Comparison of ENCODE assay signal across 16 cellular contexts in genomic region chrX:114583646-114584433, GRCh38. TPM values are rescaled to one million over a fixed set of nuclear protein-coding genes. Genes with fewer than 3 reads are reported as not detected.
DNase-seq lines count a peak whose midpoint lies in the region; TF ChIP-seq lines count a peak whose summit lies in the region.
"Had no signal": no experiment of that assay in that cellular context is flagged by ENCODE, and none has a peak within 500 bp of the region (broad histone marks: within the 10 kb centered on the region; RNA-seq: fewer than 3 reads in every experiment).

HTR2C (plus strand) TSS chrX:114584086; CDS start chrX:114726937, 142,851 bp downstream.

- H3K9ac ChIP-seq in adipocyte (ENCODE audit: low read length) (no peak within 1 kb of the TSS), trophoblast cell (ENCODE audit: low read length) (no peak within 1 kb of the TSS)

- H3K36me3 ChIP-seq in adipocyte (ENCODE audit: control insufficient read depth, insufficient read depth, low read length, severe bottlenecking), result no peaks in the 10 kb centered on the region
- H3K36me3 ChIP-seq in trophoblast cell (ENCODE audit: control insufficient read depth in 1 of 2, insufficient read depth in 2 of 2, low read length in 2 of 2), result no peaks in the 10 kb centered on the region
- no peaks in the 10 kb centered on the region for H3K36me3 ChIP-seq in Peyer's patch
- no peaks in the 10 kb centered on the region for H3K36me3 ChIP-seq in ovary

- H3K9me3 ChIP-seq in adipocyte (ENCODE audit: control insufficient read depth, low read length), result peaks cover 25% of the 10 kb centered on the region
- peaks cover 4% of the 10 kb centered on the region for H3K9me3 ChIP-seq in trophoblast cell (ENCODE audit: insufficient read depth, low read depth, low read length)
- no peaks in the 10 kb centered on the region for H3K9me3 ChIP-seq in Peyer's patch
- H3K9me3 ChIP-seq in ovary, result no peaks in the 10 kb centered on the region

- H3K23ac ChIP-seq in trophoblast cell (ENCODE audit: low read length), result no peak within 1 kb of the TSS

- WGBS in trophoblast cell (ENCODE audit: extremely low coverage, insufficient coverage, insufficient read length), result no CpG with 5 or more reads among the region's 37 CpGs
- WGBS in ovary, 3 donors, result 14 to 31% (median 17%) methylated on average over 36 to 37 of the region's 37 CpGs

- no peak for TF ChIP-seq EP300 in ovary (IDR thresholded peaks at IDR 0.05)

- no peaks in the 10 kb centered on the region for H3K36me3 Mint-ChIP-seq in activated T-cell treated with anti-CD3 and anti-CD28 coated beads, Interleukin-2, amount 50 U/mL, for 24 hours (ENCODE audit: low read depth)

- no peak within 1 kb of the TSS for H3K18ac ChIP-seq in trophoblast cell (ENCODE audit: low read length)

- H4K8ac ChIP-seq in trophoblast cell (ENCODE audit: low read depth, low read length), result no peak within 1 kb of the TSS

- TF ChIP-seq POLR2A in Peyer's patch (IDR thresholded peaks at IDR 0.05) (no peak), ovary (IDR thresholded peaks at IDR 0.05) (no peak)

- no peak within 1 kb of the TSS for H4K12ac ChIP-seq in trophoblast cell (ENCODE audit: low read depth, low read length)

- no peaks in the 10 kb centered on the region for H3K79me1 ChIP-seq in trophoblast cell (ENCODE audit: low read length)

- H2BK120ac ChIP-seq in trophoblast cell (ENCODE audit: insufficient read depth, low read length, poor library complexity), result no peak within 1 kb of the TSS

- no peak within 1 kb of the TSS for H3K4ac ChIP-seq in trophoblast cell (ENCODE audit: low read depth, low read length)

- intact Hi-C loops in ovary (cut with DNase I), result no loop called here

- TF ChIP-seq CTCF in GM13977 (IDR thresholded peaks at IDR 0.05; ENCODE audit: extremely low read depth, insufficient read depth, missing control alignments) (no peak), Peyer's patch (IDR thresholded peaks at IDR 0.05) (no peak), ovary (IDR thresholded peaks at IDR 0.05) (no peak)

- peak within 1 kb of the TSS; percentile 85 for H3K4me2 ChIP-seq in trophoblast cell (ENCODE audit: low read length)

- H3K4me3 Mint-ChIP-seq in activated T-cell treated with anti-CD3 and anti-CD28 coated beads, Interleukin-2, amount 50 U/mL, for 24 hours, result no peak within 1 kb of the TSS
- H3K4me3 Mint-ChIP-seq: activated T-cell treated with anti-CD3 and anti-CD28 coated beads, Interleukin-2, amount 50 U/mL, for 4 hours; CD8-positive, alpha-beta memory T cell; stimulated activated naive CD8-positive, alpha-beta T cell treated with anti-CD3 and anti-CD28 coated beads, Interleukin-15, Interleukin-2, amounts not matched to agents 100 ng/mL and 50 ng/mL, for 24 hours had no signal

- in situ Hi-C loops in GM13977 (cut with MboI; ENCODE audit: low pct_unique_long_range_greater_than_20kb, low sequenced_read_pairs, unreplicated experiment), result no loop called here

- H3K27me3 Mint-ChIP-seq in activated T-cell treated with anti-CD3 and anti-CD28 coated beads, Interleukin-2, amount 50 U/mL, for 24 hours, result peaks cover 85% of the 10 kb centered on the region

- H3K79me2 ChIP-seq in trophoblast cell (ENCODE audit: control insufficient read depth, insufficient read depth, low read length, poor library complexity), result no peaks in the 10 kb centered on the region

- H3K9me3 Mint-ChIP-seq in activated T-cell treated with anti-CD3 and anti-CD28 coated beads, Interleukin-2, amount 50 U/mL, for 24 hours, result peaks cover 4% of the 10 kb centered on the region

- H2BK5ac ChIP-seq in trophoblast cell (ENCODE audit: low read depth, low read length, poor library complexity), result no peak within 1 kb of the TSS

- no peak within 1 kb of the TSS for H4K91ac ChIP-seq in trophoblast cell (ENCODE audit: low read depth, low read length)

- H3K4me1 Mint-ChIP-seq in activated T-cell treated with anti-CD3 and anti-CD28 coated beads, Interleukin-2, amount 50 U/mL, for 24 hours (ENCODE audit: low read depth), result peaks cover 2% of the 10 kb centered on the region
- H3K4me1 Mint-ChIP-seq: CD8-positive, alpha-beta memory T cell had no signal

- H2AFZ ChIP-seq in trophoblast cell (ENCODE audit: insufficient read depth, low read length, poor library complexity), result no peak within 1 kb of the TSS

- peaks cover 88% of the 10 kb centered on the region for H3K27me3 ChIP-seq in adipocyte (replicated peaks; ENCODE audit: control insufficient read depth, insufficient read depth, low read length)
- peaks cover 38% of the 10 kb centered on the region for H3K27me3 ChIP-seq in trophoblast cell (ENCODE audit: insufficient read depth, low read length)
- H3K27me3 ChIP-seq in Peyer's patch, result no peaks in the 10 kb centered on the region
- H3K27me3 ChIP-seq in ovary, result no peaks in the 10 kb centered on the region

- H3K14ac ChIP-seq in trophoblast cell (ENCODE audit: low read length), result no peak within 1 kb of the TSS

- H2BK12ac ChIP-seq in trophoblast cell (ENCODE audit: low read length), result no peak within 1 kb of the TSS

- H3K4me1 ChIP-seq in adipocyte (ENCODE audit: control insufficient read depth, insufficient read depth, low read length) (peaks cover 2% of the 10 kb centered on the region), trophoblast cell (ENCODE audit: control insufficient read depth in 1 of 2, insufficient read depth in 2 of 2, low read length in 2 of 2) (peaks cover 3 to 8% of the 10 kb centered on the region in 2 experiments), Peyer's patch (no peaks in the 10 kb centered on the region), ovary (ENCODE audit: insufficient read depth) (no peaks in the 10 kb centered on the region)

- no peak within 1 kb of the TSS for H3K27ac ChIP-seq in trophoblast cell (ENCODE audit: low read depth, low read length)
- no peak within 1 kb of the TSS for H3K27ac ChIP-seq in Peyer's patch
- H3K27ac ChIP-seq in ovary, result no peak within 1 kb of the TSS

- DNase-seq in GM13977 (ENCODE audit: low spot score) (peak; percentile 9), adipocyte (ENCODE audit: low read depth) (no peak), iPS DF 19.7 (ENCODE audit: low read depth, low spot score) (peak; percentile 7), trophoblast cell (no peak), Peyer's patch (no peak), ovary (no peak), NCI-H146 (lab: John Stamatoyannopoulos, UW) (no peak)
- DNase-seq in activated T-cell treated with anti-CD3 and anti-CD28 coated beads, Interleukin-2, amount 50 U/mL, for 24 hours, result no peak
- DNase-seq: activated CD4-positive, CD25-positive, alpha-beta regulatory T cell; activated T-cell treated with anti-CD3 and anti-CD28 coated beads, Interleukin-2, amount 50 U/mL, for 4 hours; amniotic stem cell; CD8-positive, alpha-beta memory T cell; NCI-H2227 treated with DMSO at 0.1 percent for 48 hours had no signal

- no peak within 1 kb of the TSS for H2AK5ac ChIP-seq in trophoblast cell (ENCODE audit: low read length)

- no peak within 1 kb of the TSS for H3K27ac Mint-ChIP-seq in activated T-cell treated with anti-CD3 and anti-CD28 coated beads, Interleukin-2, amount 50 U/mL, for 24 hours
- H3K27ac Mint-ChIP-seq: CD8-positive, alpha-beta memory T cell; stimulated activated naive CD8-positive, alpha-beta T cell treated with anti-CD3 and anti-CD28 coated beads, Interleukin-15, Interleukin-2, amounts not matched to agents 100 ng/mL and 50 ng/mL, for 24 hours had no signal

- H3K4me3 ChIP-seq in adipocyte (ENCODE audit: low read length), result peak within 1 kb of the TSS; percentile 54
- peak within 1 kb of the TSS; percentile 59 for H3K4me3 ChIP-seq in trophoblast cell (ENCODE audit: low read depth, low read length)
- peak within 1 kb of the TSS in 1 of 4 donors; percentile 19 for H3K4me3 ChIP-seq in Peyer's patch
- no peak within 1 kb of the TSS for H3K4me3 ChIP-seq in ovary

RNA-seq across cellular contexts. Expression of gene HTR2C, which starts in this region (rescaled TPM):
- polyA plus RNA-seq in trophoblast cell (2013), result 0.01 TPM in 1 of 2 replicates, not detected in the other
- total RNA-seq in Peyer's patch (not detected), ovary (not detected)
- not detected for polyA plus RNA-seq in ovary
- total RNA-seq: activated T-cell treated with anti-CD3 and anti-CD28 coated beads, Interleukin-2, amount 50 U/mL, for 4 hours; CD8-positive, alpha-beta memory T cell; MCF 10A; mononuclear cell had no signal
- polyA plus RNA-seq: CD8-positive, alpha-beta memory T cell had no signal

Comparison
In these comparisons a context has a peak if more than half of its experiments do, and no peak if none do; other contexts are left out.
1. DNase-seq: peak in GM13977 (single experiment) and iPS DF 19.7 (single experiment); none in adipocyte (single experiment), trophoblast cell (0 of 2), Peyer's patch (0 of 3), activated T-cell treated with anti-CD3 and anti-CD28 coated beads, Interleukin-2, amount 50 U/mL, for 24 hours (single experiment), ovary (0 of 5) and NCI-H146 (single experiment).